In genomic region chr10:17209302-17209701, GRCh38 we compare ENCODE assay signal across 2 cellular contexts.
TF ChIP-seq lines count a peak whose summit lies in the region.

No MANE protein-coding gene starts in this region.

TF ChIP-seq in A549, 52 proteins besides CTCF, POLR2A, EP300 and RAD21:
- TF ChIP-seq CBX2 (IDR thresholded peaks at IDR 0.05; ENCODE audit: borderline replicate concordance, low read depth) (no peak), FOSL2 (IDR thresholded peaks at IDR 0.05) (no peak), FOSL2 (CRISPR knock-in tag; IDR thresholded peaks at IDR 0.05) (no peak), HOXB5 (CRISPR knock-in tag; IDR thresholded peaks at IDR 0.05) (no peak), CBX8 (IDR thresholded peaks at IDR 0.05) (no peak), RARB (CRISPR knock-in tag; IDR thresholded peaks at IDR 0.05) (no peak), ESRRA (IDR thresholded peaks at IDR 0.05; ENCODE audit: borderline replicate concordance, low read length) (no peak)

TF ChIP-seq in HCT116, 20 proteins besides CTCF, POLR2A, EP300 and RAD21:
- no peak for TF ChIP-seq ZBTB33 (IDR thresholded peaks at IDR 0.05; ENCODE audit: extremely low read depth, insufficient replicate concordance, low read length)
- no peak for TF ChIP-seq EZH2 (IDR thresholded peaks at IDR 0.05)
- TF ChIP-seq EGR1 (IDR thresholded peaks at IDR 0.05; ENCODE audit: low read depth): no peak
- no peak for TF ChIP-seq CEBPB (IDR thresholded peaks at IDR 0.05; ENCODE audit: low read depth)
- TF ChIP-seq SIN3A (IDR thresholded peaks at IDR 0.05; ENCODE audit: low read depth): no peak
- TF ChIP-seq ATF3 (IDR thresholded peaks at IDR 0.05): no peak
- TF ChIP-seq MAX (IDR thresholded peaks at IDR 0.05): no peak
- no peak for TF ChIP-seq ELF1 (IDR thresholded peaks at IDR 0.05; ENCODE audit: borderline replicate concordance, low read depth)
- no peak for TF ChIP-seq EZH2phosphoT487 (IDR thresholded peaks at IDR 0.05; ENCODE audit: borderline replicate concordance)
- TF ChIP-seq TCF7L2 (IDR thresholded peaks at IDR 0.05; ENCODE audit: borderline replicate concordance, extremely low read depth, insufficient read depth, insufficient read length): no peak
